In genomic region chr3:144556392-144556791, GRCh38 we compare ENCODE assay signal across 10 cellular contexts.
DNase-seq lines count a peak whose midpoint lies in the region; ATAC-seq lines count a peak whose summit lies in the region.
"Had no signal": no experiment of that assay in that cellular context is flagged by ENCODE, and none has a peak within 500 bp of the region (broad histone marks: within the 10 kb centered on the region; RNA-seq: fewer than 3 reads in every experiment).

No MANE protein-coding gene starts in this region.

- H3K9ac ChIP-seq in adipocyte (ENCODE audit: low read length), result no peak overlapping the region

- no peaks in the 10 kb centered on the region for H3K4me1 ChIP-seq in adipocyte (ENCODE audit: control insufficient read depth, insufficient read depth, low read length)
- H3K4me1 ChIP-seq: tibial artery had no signal

- ATAC-seq in GM18499 (IDR thresholded peaks at IDR 0.05; ENCODE audit: insufficient read depth, unreplicated experiment) (peak; percentile 99), GM21786 (IDR thresholded peaks at IDR 0.05; ENCODE audit: unreplicated experiment) (peak; percentile 95), HG03442 (IDR thresholded peaks at IDR 0.05; ENCODE audit: unreplicated experiment) (peak; percentile 99)

- H3K9me3 ChIP-seq in adipocyte (ENCODE audit: control insufficient read depth, low read length), result no peaks in the 10 kb centered on the region
- H3K9me3 ChIP-seq: tibial artery had no signal

- H3K4me3 ChIP-seq in adipocyte (ENCODE audit: low read length), result no peak overlapping the region
- H3K4me3 ChIP-seq: tibial artery had no signal

- intact Hi-C loops in head of caudate nucleus (cut with DNase I), result no loop called here

- H3K36me3 ChIP-seq in adipocyte (ENCODE audit: control insufficient read depth, insufficient read depth, low read length, severe bottlenecking), result no peaks in the 10 kb centered on the region
- H3K36me3 ChIP-seq: tibial artery had no signal

- H3K27me3 ChIP-seq in adipocyte (replicated peaks; ENCODE audit: control insufficient read depth, insufficient read depth, low read length), result no peaks in the 10 kb centered on the region
- H3K27me3 ChIP-seq: tibial artery had no signal

- peak; percentile 10 for DNase-seq in adipocyte (ENCODE audit: low read depth)
- DNase-seq in islet precursor cell, result no peak
- DNase-seq in RPMI8226, result no peak
- no peak for DNase-seq in head of caudate nucleus
- no peak for DNase-seq in activated naive CD4-positive, alpha-beta T cell (lab: John Stamatoyannopoulos, UW)
- DNase-seq: CD4-positive, alpha-beta memory T cell; tibial artery had no signal
